8 cellular contexts compared by ENCODE assay signal in genomic region chr2:85561280-85562212, GRCh38. TPM values are rescaled to one million over a fixed set of nuclear protein-coding genes. Genes with fewer than 3 reads are reported as not detected.
DNase-seq lines count a peak whose midpoint lies in the region; ATAC-seq and TF ChIP-seq lines count a peak whose summit lies in the region.

Gene GGCX, minus strand, starts transcription at chr2:85561493. Its CDS starts 65 bp downstream, at chr2:85561428.

- DNase-seq in AG20443 (ENCODE audit: low spot score) (peak; percentile 96), NCI-H510A (lab: John Stamatoyannopoulos, UW) (peak; percentile 94), cerebellar cortex (ENCODE audit: low spot score) (peak; percentile 94), kidney epithelial cell (ENCODE audit: low read depth) (peak; percentile 74)
- peak; percentile 85 for DNase-seq in activated CD4-positive, CD25-positive, alpha-beta regulatory T cell treated with anti-CD3 and anti-CD28 coated beads, Interleukin-2, amount 50 U/mL, for 72 hours
- DNase-seq in stimulated activated CD4-positive, alpha-beta T cell treated with anti-CD3 and anti-CD28 coated beads, Interleukin-15, amount 100 ng/mL, for 24 hours: peak; percentile 97

- no peaks in the 10 kb centered on the region for H3K36me3 ChIP-seq in kidney epithelial cell (ENCODE audit: control insufficient read depth, insufficient read depth, low read length)

- TF ChIP-seq POLR2A in GM19099 (IDR thresholded peaks at IDR 0.05; ENCODE audit: extremely low read depth, insufficient read length, low read depth): peak; percentile 95

- peak; percentile 14 for TF ChIP-seq CTCF in kidney epithelial cell (IDR thresholded peaks at IDR 0.05; ENCODE audit: insufficient read depth, low read length, poor library complexity, severe bottlenecking)

- no peaks in the 10 kb centered on the region for H3K27me3 ChIP-seq in kidney epithelial cell (ENCODE audit: control insufficient read depth, insufficient read depth, low read length)

- peak; percentile 69 for ATAC-seq in HG03378 (IDR thresholded peaks at IDR 0.05; ENCODE audit: unreplicated experiment)

- H3K4me3 ChIP-seq in kidney epithelial cell (ENCODE audit: low read depth, low read length): peak within 1 kb of the TSS; percentile 71

RNA-seq across cellular contexts. Expression of gene GGCX, which starts in this region (rescaled TPM):
- 25.7 and 37.0 TPM in 2 replicates for total RNA-seq in kidney epithelial cell

Comparison
In these comparisons a context has a peak if more than half of its experiments do, and no peak if none do; other contexts are left out.
1. Peak in every context shown above with its lines: DNase-seq, ATAC-seq and H3K4me3 ChIP-seq.